In genomic region chr4:120227568-120227967, GRCh38 we compare ENCODE assay signal across 27 cellular contexts.
"Had no signal": no experiment of that assay in that cellular context is flagged by ENCODE, and none has a peak within 500 bp of the region (broad histone marks: within the 10 kb centered on the region; RNA-seq: fewer than 3 reads in every experiment).

No MANE protein-coding gene starts in this region.

- H3K4me3 Mint-ChIP-seq: dendritic cell treated with granulocyte-macrophage colony-stimulating factor and Interleukin-4, amounts not matched to agents 40 ng/mL and 50 ng/mL, for 4 days; effector memory CD8-positive, alpha-beta T cell; endodermal cell had no signal

- DNase-seq: colonic mucosa; cortex of kidney; dermis blood vessel endothelial cell; dorsolateral prefrontal cortex; effector CD4-positive, alpha-beta T cell; effector CD8-positive, alpha-beta T cell; effector memory CD4-positive, alpha-beta T cell; effector memory CD8-positive, alpha-beta T cell; endodermal cell; erythroblast; esophagus squamous epithelium; foreskin fibroblast; gastrocnemius medialis; glutamatergic neuron; head of caudate nucleus; heart left ventricle; heart right ventricle had no signal

- H3K4me1 ChIP-seq: colonic mucosa, esophagus squamous epithelium, foreskin keratinocyte, gastrocnemius medialis, heart left ventricle had no signal

- H3K36me3 ChIP-seq: colonic mucosa, esophagus muscularis mucosa, esophagus squamous epithelium, gastrocnemius medialis, gastroesophageal sphincter, heart left ventricle, heart right ventricle had no signal

- H3K9me3 Mint-ChIP-seq: effector memory CD8-positive, alpha-beta T cell; endodermal cell had no signal

- H3K4me3 ChIP-seq: colonic mucosa, coronary artery, dorsolateral prefrontal cortex, esophagus muscularis mucosa, esophagus squamous epithelium, gastrocnemius medialis, gastroesophageal sphincter, heart left ventricle, heart right ventricle had no signal

- H3K27me3 Mint-ChIP-seq: dendritic cell treated with granulocyte-macrophage colony-stimulating factor and Interleukin-4, amounts not matched to agents 40 ng/mL and 50 ng/mL, for 4 days; effector memory CD8-positive, alpha-beta T cell had no signal

- H3K9me3 ChIP-seq: colonic mucosa, esophagus muscularis mucosa, esophagus squamous epithelium, gastrocnemius medialis, heart left ventricle, heart right ventricle had no signal

- H3K4me1 Mint-ChIP-seq: endodermal cell had no signal

- H3K27ac Mint-ChIP-seq: dendritic cell treated with granulocyte-macrophage colony-stimulating factor and Interleukin-4, amounts not matched to agents 40 ng/mL and 50 ng/mL, for 4 days; effector memory CD8-positive, alpha-beta T cell had no signal

- ATAC-seq: effector memory CD8-positive, alpha-beta T cell; esophagus mucosa; foreskin keratinocyte; heart left ventricle; heart right ventricle had no signal

- FAIRE-seq: colon, endothelial cell of umbilical vein, frontal cortex had no signal

- H3K27ac ChIP-seq: colonic mucosa, coronary artery, dorsolateral prefrontal cortex, epithelial cell of prostate, esophagus muscularis mucosa, esophagus squamous epithelium, foreskin keratinocyte, gastrocnemius medialis, gastroesophageal sphincter, heart left ventricle, heart right ventricle had no signal
